ENCODE assay signal across 29 cellular contexts in the genomic region with DNA sequence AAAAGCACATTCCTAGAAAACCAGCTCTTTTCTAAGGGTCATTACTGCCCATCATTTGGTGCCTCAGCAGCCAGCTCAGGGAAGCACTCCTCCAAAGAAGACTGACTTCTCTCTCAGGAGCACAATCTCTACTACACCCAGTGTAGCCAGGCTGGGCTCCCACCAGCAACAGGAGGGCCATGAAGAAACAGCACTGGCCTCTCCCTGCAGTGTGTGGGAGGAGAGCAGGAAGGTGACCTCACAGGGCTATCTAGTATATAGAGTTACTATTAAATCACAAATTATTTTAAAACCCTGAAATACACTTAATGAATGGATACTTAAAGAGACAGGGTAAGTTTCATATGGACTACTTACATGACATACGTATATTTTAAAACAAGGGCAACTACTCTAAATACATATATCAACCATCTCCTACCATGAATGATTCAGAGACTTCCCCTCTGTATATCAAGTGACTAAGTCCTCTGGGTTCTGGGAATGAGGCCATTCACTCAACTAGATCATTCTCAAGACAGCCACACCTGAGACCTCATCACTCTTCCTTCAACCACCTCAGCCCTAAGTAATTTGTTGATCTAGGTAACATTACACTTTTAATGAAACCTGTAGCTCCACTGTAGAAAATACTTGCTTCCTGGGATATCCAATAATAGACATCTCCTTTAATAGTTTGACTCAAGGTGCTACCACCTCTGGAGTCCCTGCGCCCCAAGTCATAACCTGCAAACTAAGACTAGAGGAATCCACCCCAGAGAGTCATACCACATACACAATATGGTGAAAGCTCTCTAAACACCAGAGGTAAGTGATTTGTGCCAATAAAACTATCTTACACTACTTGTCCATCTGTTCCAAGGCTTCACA. TPM values are rescaled to one million over a fixed set of nuclear protein-coding genes. Genes with fewer than 3 reads are reported as not detected.
DNase-seq lines count a peak whose midpoint lies in the region; ATAC-seq and TF ChIP-seq lines count a peak whose summit lies in the region.
"Had no signal": no experiment of that assay in that cellular context is flagged by ENCODE, and none has a peak within 500 bp of the region (broad histone marks: within the 10 kb centered on the region; RNA-seq: fewer than 3 reads in every experiment).

No MANE protein-coding gene starts in this region.

- H3K4me1 Mint-ChIP-seq in HFFc6 (ENCODE audit: low read depth) = peaks cover 35% of the 10 kb centered on the region
- H3K4me1 Mint-ChIP-seq in stimulated activated effector memory CD8-positive, alpha-beta T cell treated with anti-CD3 and anti-CD28 coated beads, Interleukin-12 subunit alpha, Interleukin-12 subunit beta, amount 100 ng/mL, for 72 hours = no peaks in the 10 kb centered on the region
- no peaks in the 10 kb centered on the region for H3K4me1 Mint-ChIP-seq in activated CD8-positive, alpha-beta T cell treated with anti-CD3 and anti-CD28 coated beads, Interleukin-2, amount 10 ng/mL, durations not matched to agents 7 days and 5 days (ENCODE audit: low read depth)
- H3K4me1 Mint-ChIP-seq: activated CD4-positive, alpha-beta memory T cell treated with anti-CD3 and anti-CD28 coated beads, Interleukin-2, amount 10 ng/mL, durations not matched to agents 7 days and 5 days; activated naive CD4-positive, alpha-beta T cell treated with anti-CD3 and anti-CD28 coated beads, Interleukin-2, amount 10 ng/mL, durations not matched to agents 7 days and 5 days; CD8-positive, alpha-beta memory T cell; stimulated activated naive CD8-positive, alpha-beta T cell treated with anti-CD3 and anti-CD28 coated beads, Interleukin-15, amount 100 ng/mL, for 72 hours had no signal

- H3K27me3 Mint-ChIP-seq in HFFc6 (ENCODE audit: insufficient read depth) = no peaks in the 10 kb centered on the region
- no peaks in the 10 kb centered on the region for H3K27me3 Mint-ChIP-seq in activated CD8-positive, alpha-beta T cell treated with anti-CD3 and anti-CD28 coated beads, Interleukin-2, amount 10 ng/mL, durations not matched to agents 7 days and 5 days (ENCODE audit: low read depth)
- H3K27me3 Mint-ChIP-seq: activated CD4-positive, alpha-beta memory T cell treated with anti-CD3 and anti-CD28 coated beads, Interleukin-2, amount 10 ng/mL, durations not matched to agents 7 days and 5 days; activated naive CD4-positive, alpha-beta T cell treated with anti-CD3 and anti-CD28 coated beads, Interleukin-2, amount 10 ng/mL, durations not matched to agents 7 days and 5 days had no signal

- H3K36me3 Mint-ChIP-seq in HFFc6 (ENCODE audit: low read depth) = peaks cover 44% of the 10 kb centered on the region
- H3K36me3 Mint-ChIP-seq in stimulated activated effector memory CD8-positive, alpha-beta T cell treated with anti-CD3 and anti-CD28 coated beads, Interleukin-12 subunit alpha, Interleukin-12 subunit beta, amount 100 ng/mL, for 72 hours = no peaks in the 10 kb centered on the region
- H3K36me3 Mint-ChIP-seq in activated CD8-positive, alpha-beta T cell treated with anti-CD3 and anti-CD28 coated beads, Interleukin-2, amount 10 ng/mL, durations not matched to agents 7 days and 5 days (ENCODE audit: low read depth) = no peaks in the 10 kb centered on the region
- H3K36me3 Mint-ChIP-seq: activated naive CD4-positive, alpha-beta T cell treated with anti-CD3 and anti-CD28 coated beads, Interleukin-2, amount 10 ng/mL, durations not matched to agents 7 days and 5 days; CD8-positive, alpha-beta memory T cell had no signal

- no peak overlapping the region for H3K4me3 ChIP-seq in tibial artery
- H3K4me3 ChIP-seq: GM12878, HAP-1, right atrium auricular region, uterus had no signal

- no peaks in the 10 kb centered on the region for H3K9me3 ChIP-seq in tibial artery
- H3K9me3 ChIP-seq: HAP-1, right atrium auricular region, uterus had no signal

- ATAC-seq in SK-N-SH treated with all-trans-retinoic acid at 6 μM for 48 hours = peak; percentile 19; the same call in 1 of the 3 replicates
- peak; percentile 85 for ATAC-seq in esophagus mucosa
- ATAC-seq in stimulated activated effector memory CD8-positive, alpha-beta T cell treated with anti-CD3 and anti-CD28 coated beads, Interleukin-12 subunit alpha, Interleukin-12 subunit beta, amount 100 ng/mL, for 72 hours = peak; percentile 26
- no peak for ATAC-seq in activated CD8-positive, alpha-beta T cell treated with anti-CD3 and anti-CD28 coated beads, Interleukin-2, amount 10 ng/mL, durations not matched to agents 7 days and 5 days
- ATAC-seq: stimulated activated naive CD8-positive, alpha-beta T cell treated with anti-CD3 and anti-CD28 coated beads, Interleukin-15, amount 100 ng/mL, for 72 hours had no signal

- POLR2A ChIA-PET in activated CD8-positive, alpha-beta T cell treated with anti-CD3 and anti-CD28 coated beads, Interleukin-2, amount 10 ng/mL, durations not matched to agents 7 days and 5 days (lab: Charles Lee) = no interaction called here

- peaks cover 0 to 49% (median 10%) of the 10 kb centered on the region in 4 donors for H3K4me1 ChIP-seq in tibial artery
- H3K4me1 ChIP-seq: HAP-1, right atrium auricular region, uterus had no signal

- no peak overlapping the region for H3K27ac ChIP-seq in tibial artery
- H3K27ac ChIP-seq: right atrium auricular region, uterus had no signal

- CTCF ChIA-PET in activated CD8-positive, alpha-beta T cell treated with anti-CD3 and anti-CD28 coated beads, Interleukin-2, amount 10 ng/mL, durations not matched to agents 7 days and 5 days (lab: Charles Lee) = no interaction called here

- intact Hi-C loops in tibial artery (cut with DNase I; ENCODE audit: low total_unique reads) = no loop called here

- H3K27ac Mint-ChIP-seq in HFFc6 = peak overlapping the region; percentile 57
- no peak overlapping the region for H3K27ac Mint-ChIP-seq in stimulated activated effector memory CD8-positive, alpha-beta T cell treated with anti-CD3 and anti-CD28 coated beads, Interleukin-12 subunit alpha, Interleukin-12 subunit beta, amount 100 ng/mL, for 72 hours
- H3K27ac Mint-ChIP-seq in activated CD8-positive, alpha-beta T cell treated with anti-CD3 and anti-CD28 coated beads, Interleukin-2, amount 10 ng/mL, durations not matched to agents 7 days and 5 days = no peak overlapping the region
- H3K27ac Mint-ChIP-seq: activated CD4-positive, alpha-beta memory T cell treated with anti-CD3 and anti-CD28 coated beads, Interleukin-2, amount 10 ng/mL, durations not matched to agents 7 days and 5 days; activated naive CD4-positive, alpha-beta T cell treated with anti-CD3 and anti-CD28 coated beads, Interleukin-2, amount 10 ng/mL, durations not matched to agents 7 days and 5 days; activated T-helper 1 cell treated with anti-CD3 and anti-CD28 coated beads, Interleukin-12 subunit alpha, Interleukin-12 subunit beta, Interleukin-2, Interleukin-4 antibody, amounts not matched to agents 30 ng/mL and 10 ng/mL and 1 ng/mL, durations not matched to agents 14 hours and 24 hours and 36 hours; CD8-positive, alpha-beta memory T cell; stimulated activated naive CD8-positive, alpha-beta T cell treated with anti-CD3 and anti-CD28 coated beads, Interleukin-15, amount 100 ng/mL, for 72 hours; T-helper 1 cell treated with Interleukin-12 subunit alpha and Interleukin-12 subunit beta and Interleukin-4 antibody, amounts not matched to agents 30 μg/mL and 1 μg/mL, for 36 hours had no signal

- no peak for DNase-seq in HFFc6
- DNase-seq in stimulated activated effector memory CD8-positive, alpha-beta T cell treated with anti-CD3 and anti-CD28 coated beads, Interleukin-12 subunit alpha, Interleukin-12 subunit beta, amount 100 ng/mL, for 72 hours (ENCODE audit: low spot score in 2 of 2) = no peak
- DNase-seq in superior temporal gyrus (ENCODE audit: extremely low spot score) = no peak
- DNase-seq in tibial artery = no peak
- no peak for DNase-seq in activated CD8-positive, alpha-beta T cell treated with anti-CD3 and anti-CD28 coated beads, Interleukin-2, amount 10 ng/mL, durations not matched to agents 7 days and 5 days
- DNase-seq: activated CD4-positive, alpha-beta memory T cell treated with anti-CD3 and anti-CD28 coated beads, Interleukin-2, amount 10 ng/mL, durations not matched to agents 7 days and 5 days; activated CD4-positive, alpha-beta T cell treated with anti-CD3 and anti-CD28 coated beads for 1 hour; activated CD8-positive, alpha-beta memory T cell treated with anti-CD3 and anti-CD28 coated beads, Interleukin-2, amount 50 U/mL, for 48 hours; activated naive CD4-positive, alpha-beta T cell treated with anti-CD3 and anti-CD28 coated beads, Interleukin-2, amount 10 ng/mL, durations not matched to agents 7 days and 5 days; amniotic stem cell; CD8-positive, alpha-beta memory T cell; DMS 273 treated with DMSO at 0.1 percent for 48 hours; NCI-H1092 treated with DMSO at 0.1 percent for 48 hours; NCI-H187; NCI-H2171; NCI-H510A treated with DMSO at 0.1 percent for 48 hours; posterior cingulate gyrus; RPMI8226; small intestine; stimulated activated naive CD8-positive, alpha-beta T cell treated with anti-CD3 and anti-CD28 coated beads, Interleukin-15, amount 100 ng/mL, for 72 hours; uterus had no signal

- no peak for TF ChIP-seq CTCF in HFFc6 (IDR thresholded peaks at IDR 0.05)
- TF ChIP-seq CTCF in tibial artery (IDR thresholded peaks at IDR 0.05) = no peak

- H3K36me3 ChIP-seq in tibial artery = peaks cover 33 to 54% (median 37%) of the 10 kb centered on the region in 3 donors
- H3K36me3 ChIP-seq: HAP-1, right atrium auricular region, uterus had no signal

- no peaks in the 10 kb centered on the region for H3K27me3 ChIP-seq in tibial artery
- H3K27me3 ChIP-seq: right atrium auricular region, uterus had no signal

- no peak overlapping the region for H3K4me3 Mint-ChIP-seq in HFFc6
- H3K4me3 Mint-ChIP-seq in stimulated activated effector memory CD8-positive, alpha-beta T cell treated with anti-CD3 and anti-CD28 coated beads, Interleukin-12 subunit alpha, Interleukin-12 subunit beta, amount 100 ng/mL, for 72 hours = no peak overlapping the region
- H3K4me3 Mint-ChIP-seq in activated CD8-positive, alpha-beta T cell treated with anti-CD3 and anti-CD28 coated beads, Interleukin-2, amount 10 ng/mL, durations not matched to agents 7 days and 5 days = no peak overlapping the region
- H3K4me3 Mint-ChIP-seq: activated CD4-positive, alpha-beta memory T cell treated with anti-CD3 and anti-CD28 coated beads, Interleukin-2, amount 10 ng/mL, durations not matched to agents 7 days and 5 days; activated naive CD4-positive, alpha-beta T cell treated with anti-CD3 and anti-CD28 coated beads, Interleukin-2, amount 10 ng/mL, durations not matched to agents 7 days and 5 days; activated T-helper 1 cell treated with anti-CD3 and anti-CD28 coated beads, Interleukin-12 subunit alpha, Interleukin-12 subunit beta, Interleukin-2, Interleukin-4 antibody, amounts not matched to agents 30 ng/mL and 10 ng/mL and 1 ng/mL, durations not matched to agents 14 hours and 24 hours and 36 hours; CD8-positive, alpha-beta memory T cell; stimulated activated naive CD8-positive, alpha-beta T cell treated with anti-CD3 and anti-CD28 coated beads, Interleukin-15, amount 100 ng/mL, for 72 hours; T-helper 1 cell treated with Interleukin-12 subunit alpha and Interleukin-12 subunit beta and Interleukin-4 antibody, amounts not matched to agents 30 μg/mL and 1 μg/mL, for 36 hours had no signal

- no peaks in the 10 kb centered on the region for H3K9me3 Mint-ChIP-seq in HFFc6
- peaks cover 5% of the 10 kb centered on the region for H3K9me3 Mint-ChIP-seq in stimulated activated effector memory CD8-positive, alpha-beta T cell treated with anti-CD3 and anti-CD28 coated beads, Interleukin-12 subunit alpha, Interleukin-12 subunit beta, amount 100 ng/mL, for 72 hours
- no peaks in the 10 kb centered on the region for H3K9me3 Mint-ChIP-seq in activated CD8-positive, alpha-beta T cell treated with anti-CD3 and anti-CD28 coated beads, Interleukin-2, amount 10 ng/mL, durations not matched to agents 7 days and 5 days (ENCODE audit: insufficient read depth)
- H3K9me3 Mint-ChIP-seq: activated CD4-positive, alpha-beta memory T cell treated with anti-CD3 and anti-CD28 coated beads, Interleukin-2, amount 10 ng/mL, durations not matched to agents 7 days and 5 days; activated naive CD4-positive, alpha-beta T cell treated with anti-CD3 and anti-CD28 coated beads, Interleukin-2, amount 10 ng/mL, durations not matched to agents 7 days and 5 days; activated T-helper 1 cell treated with anti-CD3 and anti-CD28 coated beads, Interleukin-12 subunit alpha, Interleukin-12 subunit beta, Interleukin-2, Interleukin-4 antibody, amounts not matched to agents 30 ng/mL and 10 ng/mL and 1 ng/mL, durations not matched to agents 14 hours and 24 hours and 36 hours; stimulated activated naive CD8-positive, alpha-beta T cell treated with anti-CD3 and anti-CD28 coated beads, Interleukin-15, amount 100 ng/mL, for 72 hours; T-helper 1 cell treated with Interleukin-12 subunit alpha and Interleukin-12 subunit beta and Interleukin-4 antibody, amounts not matched to agents 30 μg/mL and 1 μg/mL, for 36 hours had no signal

RNA-seq across cellular contexts. Expression of a gene that starts 25.2 kb away (rescaled TPM):
- 10 to 100 TPM; 19.0 to 23.8 (median 20.3) TPM for total RNA-seq in HFFc6 (2021; fragmentation: NEBNext Ultra II Directional; extraction: Animal tissue kit (Norgen Biotek cat#: 25700))
- total RNA-seq in esophagus mucosa = 1.6 TPM
- not detected for total RNA-seq in activated CD8-positive, alpha-beta T cell treated with anti-CD3 and anti-CD28 coated beads, Interleukin-2, amount 10 ng/mL, durations not matched to agents 7 days and 5 days
- total RNA-seq: activated CD4-positive, alpha-beta memory T cell treated with anti-CD3 and anti-CD28 coated beads, Interleukin-2, amount 10 ng/mL, durations not matched to agents 7 days and 5 days; activated T-helper 1 cell treated with anti-CD3 and anti-CD28 coated beads, Interleukin-12 subunit alpha, Interleukin-12 subunit beta, Interleukin-2, Interleukin-4 antibody, amounts not matched to agents 30 ng/mL and 10 ng/mL and 1 ng/mL, durations not matched to agents 14 hours and 24 hours and 36 hours; CD8-positive, alpha-beta memory T cell; M059J had no signal
